ENCODE assay signal across 1 cellular context in the genomic region with DNA sequence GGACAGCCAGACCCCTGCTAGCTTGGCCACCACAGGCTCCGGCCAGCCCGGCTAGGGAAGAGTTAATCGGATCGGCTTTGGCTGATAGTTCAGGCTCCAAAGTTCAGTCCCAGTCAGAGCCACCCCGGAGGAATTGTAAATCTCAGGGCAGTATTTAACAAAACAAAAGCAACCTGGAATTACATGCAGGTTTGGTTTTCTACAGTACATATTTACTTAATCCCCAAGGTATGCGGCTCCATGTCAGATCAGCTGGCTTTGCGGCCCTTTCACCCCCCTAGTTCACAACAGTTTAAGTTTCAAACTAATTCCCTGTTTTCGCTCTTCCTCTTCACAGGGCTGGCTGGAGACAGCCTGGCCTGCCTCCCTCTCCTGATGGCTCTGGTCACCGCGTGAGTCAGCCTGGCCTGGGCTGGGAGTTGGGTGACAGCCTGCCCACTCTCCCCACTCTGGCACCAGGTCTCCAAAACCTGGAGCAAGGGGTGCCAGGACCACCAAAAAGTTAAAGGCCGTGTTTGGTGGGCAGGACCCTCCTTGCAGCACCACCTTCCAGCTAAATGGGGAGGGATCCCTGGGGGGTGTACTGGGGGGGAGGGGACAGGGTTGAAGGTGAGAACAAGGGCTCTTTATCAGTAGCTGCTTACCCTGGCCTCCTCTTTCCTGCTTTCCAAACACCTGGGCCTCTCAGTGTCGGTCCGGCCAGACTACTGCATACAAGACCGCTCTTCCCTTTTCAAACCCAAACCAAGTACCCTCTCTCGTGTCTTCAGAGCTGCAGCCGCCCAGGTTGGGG.
TF ChIP-seq lines count a peak whose summit lies in the region.

No MANE protein-coding gene starts in this region.

TF ChIP-seq in WTC11, 78 proteins besides CTCF, POLR2A, EP300 and RAD21 (continued from another document):
- TF ChIP-seq AR (CRISPR knock-in tag; IDR thresholded peaks at IDR 0.05) = no peak
- no peak for TF ChIP-seq ZBTB21 (CRISPR knock-in tag; IDR thresholded peaks at IDR 0.05; ENCODE audit: borderline replicate concordance)
- 0 out of 2 replicates have a peak, but pooled peaks have one; percentile 12 for TF ChIP-seq USF1 (CRISPR knock-in tag; IDR thresholded peaks at IDR 0.05)
- no peak for TF ChIP-seq GTF2I (CRISPR knock-in tag; conservative IDR thresholded peaks at IDR 0.05)
- TF ChIP-seq, protein P1, sequence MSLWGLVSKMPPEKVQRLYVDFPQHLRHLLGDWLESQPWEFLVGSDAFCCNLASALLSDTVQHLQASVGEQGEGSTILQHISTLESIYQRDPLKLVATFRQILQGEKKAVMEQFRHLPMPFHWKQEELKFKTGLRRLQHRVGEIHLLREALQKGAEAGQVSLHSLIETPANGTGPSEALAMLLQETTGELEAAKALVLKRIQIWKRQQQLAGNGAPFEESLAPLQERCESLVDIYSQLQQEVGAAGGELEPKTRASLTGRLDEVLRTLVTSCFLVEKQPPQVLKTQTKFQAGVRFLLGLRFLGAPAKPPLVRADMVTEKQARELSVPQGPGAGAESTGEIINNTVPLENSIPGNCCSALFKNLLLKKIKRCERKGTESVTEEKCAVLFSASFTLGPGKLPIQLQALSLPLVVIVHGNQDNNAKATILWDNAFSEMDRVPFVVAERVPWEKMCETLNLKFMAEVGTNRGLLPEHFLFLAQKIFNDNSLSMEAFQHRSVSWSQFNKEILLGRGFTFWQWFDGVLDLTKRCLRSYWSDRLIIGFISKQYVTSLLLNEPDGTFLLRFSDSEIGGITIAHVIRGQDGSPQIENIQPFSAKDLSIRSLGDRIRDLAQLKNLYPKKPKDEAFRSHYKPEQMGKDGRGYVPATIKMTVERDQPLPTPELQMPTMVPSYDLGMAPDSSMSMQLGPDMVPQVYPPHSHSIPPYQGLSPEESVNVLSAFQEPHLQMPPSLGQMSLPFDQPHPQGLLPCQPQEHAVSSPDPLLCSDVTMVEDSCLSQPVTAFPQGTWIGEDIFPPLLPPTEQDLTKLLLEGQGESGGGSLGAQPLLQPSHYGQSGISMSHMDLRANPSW (CRISPR knock-in tag; conservative IDR thresholded peaks at IDR 0.05; ENCODE audit: low read depth) = no peak
- TF ChIP-seq, protein P2, sequence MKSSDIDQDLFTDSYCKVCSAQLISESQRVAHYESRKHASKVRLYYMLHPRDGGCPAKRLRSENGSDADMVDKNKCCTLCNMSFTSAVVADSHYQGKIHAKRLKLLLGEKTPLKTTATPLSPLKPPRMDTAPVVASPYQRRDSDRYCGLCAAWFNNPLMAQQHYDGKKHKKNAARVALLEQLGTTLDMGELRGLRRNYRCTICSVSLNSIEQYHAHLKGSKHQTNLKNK (CRISPR knock-in tag; IDR thresholded peaks at IDR 0.05) = no peak
- TF ChIP-seq, protein P3, sequence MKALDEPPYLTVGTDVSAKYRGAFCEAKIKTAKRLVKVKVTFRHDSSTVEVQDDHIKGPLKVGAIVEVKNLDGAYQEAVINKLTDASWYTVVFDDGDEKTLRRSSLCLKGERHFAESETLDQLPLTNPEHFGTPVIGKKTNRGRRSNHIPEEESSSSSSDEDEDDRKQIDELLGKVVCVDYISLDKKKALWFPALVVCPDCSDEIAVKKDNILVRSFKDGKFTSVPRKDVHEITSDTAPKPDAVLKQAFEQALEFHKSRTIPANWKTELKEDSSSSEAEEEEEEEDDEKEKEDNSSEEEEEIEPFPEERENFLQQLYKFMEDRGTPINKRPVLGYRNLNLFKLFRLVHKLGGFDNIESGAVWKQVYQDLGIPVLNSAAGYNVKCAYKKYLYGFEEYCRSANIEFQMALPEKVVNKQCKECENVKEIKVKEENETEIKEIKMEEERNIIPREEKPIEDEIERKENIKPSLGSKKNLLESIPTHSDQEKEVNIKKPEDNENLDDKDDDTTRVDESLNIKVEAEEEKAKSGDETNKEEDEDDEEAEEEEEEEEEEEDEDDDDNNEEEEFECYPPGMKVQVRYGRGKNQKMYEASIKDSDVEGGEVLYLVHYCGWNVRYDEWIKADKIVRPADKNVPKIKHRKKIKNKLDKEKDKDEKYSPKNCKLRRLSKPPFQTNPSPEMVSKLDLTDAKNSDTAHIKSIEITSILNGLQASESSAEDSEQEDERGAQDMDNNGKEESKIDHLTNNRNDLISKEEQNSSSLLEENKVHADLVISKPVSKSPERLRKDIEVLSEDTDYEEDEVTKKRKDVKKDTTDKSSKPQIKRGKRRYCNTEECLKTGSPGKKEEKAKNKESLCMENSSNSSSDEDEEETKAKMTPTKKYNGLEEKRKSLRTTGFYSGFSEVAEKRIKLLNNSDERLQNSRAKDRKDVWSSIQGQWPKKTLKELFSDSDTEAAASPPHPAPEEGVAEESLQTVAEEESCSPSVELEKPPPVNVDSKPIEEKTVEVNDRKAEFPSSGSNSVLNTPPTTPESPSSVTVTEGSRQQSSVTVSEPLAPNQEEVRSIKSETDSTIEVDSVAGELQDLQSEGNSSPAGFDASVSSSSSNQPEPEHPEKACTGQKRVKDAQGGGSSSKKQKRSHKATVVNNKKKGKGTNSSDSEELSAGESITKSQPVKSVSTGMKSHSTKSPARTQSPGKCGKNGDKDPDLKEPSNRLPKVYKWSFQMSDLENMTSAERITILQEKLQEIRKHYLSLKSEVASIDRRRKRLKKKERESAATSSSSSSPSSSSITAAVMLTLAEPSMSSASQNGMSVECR (CRISPR knock-in tag; IDR thresholded peaks at IDR 0.05; ENCODE audit: borderline replicate concordance) = peak; percentile 55; the same call in 1 of the 2 replicates
- TF ChIP-seq RELA (CRISPR knock-in tag; IDR thresholded peaks at IDR 0.05; ENCODE audit: borderline replicate concordance) = no peak
- TF ChIP-seq, protein P4, sequence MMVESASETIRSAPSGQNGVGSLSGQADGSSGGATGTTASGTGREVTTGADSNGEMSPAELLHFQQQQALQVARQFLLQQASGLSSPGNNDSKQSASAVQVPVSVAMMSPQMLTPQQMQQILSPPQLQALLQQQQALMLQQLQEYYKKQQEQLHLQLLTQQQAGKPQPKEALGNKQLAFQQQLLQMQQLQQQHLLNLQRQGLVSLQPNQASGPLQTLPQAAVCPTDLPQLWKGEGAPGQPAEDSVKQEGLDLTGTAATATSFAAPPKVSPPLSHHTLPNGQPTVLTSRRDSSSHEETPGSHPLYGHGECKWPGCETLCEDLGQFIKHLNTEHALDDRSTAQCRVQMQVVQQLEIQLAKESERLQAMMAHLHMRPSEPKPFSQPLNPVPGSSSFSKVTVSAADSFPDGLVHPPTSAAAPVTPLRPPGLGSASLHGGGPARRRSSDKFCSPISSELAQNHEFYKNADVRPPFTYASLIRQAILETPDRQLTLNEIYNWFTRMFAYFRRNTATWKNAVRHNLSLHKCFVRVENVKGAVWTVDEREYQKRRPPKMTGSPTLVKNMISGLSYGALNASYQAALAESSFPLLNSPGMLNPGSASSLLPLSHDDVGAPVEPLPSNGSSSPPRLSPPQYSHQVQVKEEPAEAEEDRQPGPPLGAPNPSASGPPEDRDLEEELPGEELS (CRISPR knock-in tag; IDR thresholded peaks at IDR 0.05) = peak; percentile 61; the same call in 1 of the 2 replicates
- peak; percentile 74; the same call in 1 of the 2 replicates for TF ChIP-seq FOXK1 (CRISPR knock-in tag; IDR thresholded peaks at IDR 0.05)
- no peak for TF ChIP-seq CREM (CRISPR knock-in tag; IDR thresholded peaks at IDR 0.05)
- TF ChIP-seq, protein P5, sequence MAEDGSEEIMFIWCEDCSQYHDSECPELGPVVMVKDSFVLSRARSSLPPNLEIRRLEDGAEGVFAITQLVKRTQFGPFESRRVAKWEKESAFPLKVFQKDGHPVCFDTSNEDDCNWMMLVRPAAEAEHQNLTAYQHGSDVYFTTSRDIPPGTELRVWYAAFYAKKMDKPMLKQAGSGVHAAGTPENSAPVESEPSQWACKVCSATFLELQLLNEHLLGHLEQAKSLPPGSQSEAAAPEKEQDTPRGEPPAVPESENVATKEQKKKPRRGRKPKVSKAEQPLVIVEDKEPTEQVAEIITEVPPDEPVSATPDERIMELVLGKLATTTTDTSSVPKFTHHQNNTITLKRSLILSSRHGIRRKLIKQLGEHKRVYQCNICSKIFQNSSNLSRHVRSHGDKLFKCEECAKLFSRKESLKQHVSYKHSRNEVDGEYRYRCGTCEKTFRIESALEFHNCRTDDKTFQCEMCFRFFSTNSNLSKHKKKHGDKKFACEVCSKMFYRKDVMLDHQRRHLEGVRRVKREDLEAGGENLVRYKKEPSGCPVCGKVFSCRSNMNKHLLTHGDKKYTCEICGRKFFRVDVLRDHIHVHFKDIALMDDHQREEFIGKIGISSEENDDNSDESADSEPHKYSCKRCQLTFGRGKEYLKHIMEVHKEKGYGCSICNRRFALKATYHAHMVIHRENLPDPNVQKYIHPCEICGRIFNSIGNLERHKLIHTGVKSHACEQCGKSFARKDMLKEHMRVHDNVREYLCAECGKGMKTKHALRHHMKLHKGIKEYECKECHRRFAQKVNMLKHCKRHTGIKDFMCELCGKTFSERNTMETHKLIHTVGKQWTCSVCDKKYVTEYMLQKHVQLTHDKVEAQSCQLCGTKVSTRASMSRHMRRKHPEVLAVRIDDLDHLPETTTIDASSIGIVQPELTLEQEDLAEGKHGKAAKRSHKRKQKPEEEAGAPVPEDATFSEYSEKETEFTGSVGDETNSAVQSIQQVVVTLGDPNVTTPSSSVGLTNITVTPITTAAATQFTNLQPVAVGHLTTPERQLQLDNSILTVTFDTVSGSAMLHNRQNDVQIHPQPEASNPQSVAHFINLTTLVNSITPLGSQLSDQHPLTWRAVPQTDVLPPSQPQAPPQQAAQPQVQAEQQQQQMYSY (CRISPR knock-in tag; IDR thresholded peaks at IDR 0.05) = 0 out of 2 replicates have a peak, but pooled peaks have one; percentile 3
- no peak for TF ChIP-seq ZNF671 (CRISPR knock-in tag; IDR thresholded peaks at IDR 0.05)
- TF ChIP-seq GABPB1 (CRISPR knock-in tag; IDR thresholded peaks at IDR 0.05) = peak; percentile 37; the same call in 1 of the 2 replicates
TF ChIP-seq in WTC11: peak in this region for 10.
